In genomic region chr7:95545007-95545615, GRCh38 we compare ENCODE assay signal across 8 cellular contexts. TPM values are rescaled to one million over a fixed set of nuclear protein-coding genes. Genes with fewer than 3 reads are reported as not detected.
DNase-seq lines count a peak whose midpoint lies in the region; ATAC-seq and TF ChIP-seq lines count a peak whose summit lies in the region.

No MANE protein-coding gene starts in this region.

- no peak overlapping the region for H3K4me3 ChIP-seq in NB4 (ENCODE audit: low read depth, low read length)
- peak overlapping the region in 1 of 2 donors; percentile 16 for H3K4me3 ChIP-seq in left lung
- H3K4me3 ChIP-seq in testis = peak overlapping the region in 1 of 2 donors; percentile 7

- WGBS in testis, 2 donors = 21 to 26% methylated on average over 3 of the region's 3 CpGs

- H3K27me3 ChIP-seq in left lung = no peaks in the 10 kb centered on the region
- H3K27me3 ChIP-seq in testis = no peaks in the 10 kb centered on the region

- peaks cover 3% of the 10 kb centered on the region for H3K4me1 Mint-ChIP-seq in T-helper 17 cell

- H3K36me3 Mint-ChIP-seq in T-helper 17 cell (ENCODE audit: low read depth) = peaks cover 2% of the 10 kb centered on the region

- H3K4me1 ChIP-seq in left lung = peaks cover 16 to 54% of the 10 kb centered on the region in 2 donors
- H3K4me1 ChIP-seq in testis = peaks cover 24% of the 10 kb centered on the region

- ATAC-seq in left lung = peak; percentile 90
- ATAC-seq in T-helper 17 cell = no peak
- ATAC-seq in HG02840 (IDR thresholded peaks at IDR 0.05; ENCODE audit: low FRiP score, unreplicated experiment) = no peak
- ATAC-seq in GM21576 (IDR thresholded peaks at IDR 0.05; ENCODE audit: unreplicated experiment) = no peak

- H3K36me3 ChIP-seq in left lung (no peaks in the 10 kb centered on the region), testis (ENCODE audit: low read depth, missing control alignments) (no peaks in the 10 kb centered on the region)

- no peak overlapping the region for H3K4me3 Mint-ChIP-seq in T-helper 17 cell

- intact Hi-C loops in left lung (cut with DNase I) (no loop called here), testis (cut with DNase I; ENCODE audit: low total_unique reads) (loop anchor here (10.0 kb wide), 1 partner anchor 60 kb away; no protein-coding TSS in a partner anchor)

- no peak overlapping the region for H3K27ac Mint-ChIP-seq in T-helper 17 cell

- H3K9me3 ChIP-seq in left lung (no peaks in the 10 kb centered on the region), testis (no peaks in the 10 kb centered on the region), T-helper 17 cell (ENCODE audit: control insufficient read depth, low read length, poor library complexity, severe bottlenecking) (no peaks in the 10 kb centered on the region)

- H3K27ac ChIP-seq in cingulate gyrus (ENCODE audit: low read depth, low read length) = peak overlapping the region; percentile 96
- H3K27ac ChIP-seq in left lung = peak overlapping the region; percentile 63 to 71
- H3K27ac ChIP-seq in testis = peak overlapping the region; percentile 73 to 94

- peaks cover 43% of the 10 kb centered on the region for H3K27me3 Mint-ChIP-seq in T-helper 17 cell

- TF ChIP-seq CTCF in NB4 (IDR thresholded peaks at IDR 0.05; ENCODE audit: low read depth, low read length) (peak; percentile 44), left lung (IDR thresholded peaks at IDR 0.05) (peak; percentile 64 to 68), testis (IDR thresholded peaks at IDR 0.05) (peak; percentile 63 to 74 (median 70))

- TF ChIP-seq POLR2A in NB4 (IDR thresholded peaks at IDR 0.05; ENCODE audit: extremely low read depth, insufficient read length) = no peak
- TF ChIP-seq POLR2A in testis (IDR thresholded peaks at IDR 0.05) = no peak

- DNase-seq in EL (peak; percentile 55), NB4 (ENCODE audit: low read depth) (peak; percentile 16), left lung (peak in 1 of 2 donors; percentile 33), testis (peak; percentile 62), T-helper 17 cell (no peak)

RNA-seq across cellular contexts. Expression of gene PDK4, which starts 51.2 kb away (rescaled TPM):
- total RNA-seq in left lung (10 to 100 TPM; 26.0 to 56.6 TPM), testis (10 to 100 TPM; 29.6 to 32.8 TPM), T-helper 17 cell (under 1 TPM; 0.18 to 0.20 TPM)
- 24.9 TPM for polyA plus RNA-seq in testis (ENCODE audit: insufficient read depth, low read depth, low replicate concordance)

RNA-seq across cellular contexts. Expression of gene ASB4, which starts 59.4 kb away (rescaled TPM):
- under 1 TPM; 0.10 to 0.29 TPM for total RNA-seq in left lung
- total RNA-seq in testis = 1 to 10 TPM in 1 of 2 donors, under 1 TPM in 1; 0.12 to 1.9 TPM
- 1.0 TPM for polyA plus RNA-seq in testis (ENCODE audit: insufficient read depth, low read depth, low replicate concordance)
- not detected for total RNA-seq in T-helper 17 cell

Comparison
In these comparisons a context has a peak if more than half of its experiments do, and no peak if none do; other contexts are left out.
1. DNase-seq: peak in EL (single experiment), NB4 (single experiment) and testis (single experiment); none in T-helper 17 cell (0 of 3).
2. RNA of gene PDK4, which starts 51.2 kb away (total RNA-seq): 26.0 to 56.6 TPM in left lung and 29.6 to 32.8 TPM in testis; 0.18 to 0.20 TPM in T-helper 17 cell; every median in the first group is over 10 times any median in the second.
3. Peak in every context shown above with its lines, with median percentiles within 50 percentile points of each other: CTCF ChIP-seq and H3K27ac ChIP-seq.